Comparison of ENCODE assay signal across 1 cellular context in genomic region chr21:46427516-46427915, GRCh38.
TF ChIP-seq lines count a peak whose summit lies in the region.

No MANE protein-coding gene starts in this region.

TF ChIP-seq in WTC11, 78 proteins besides CTCF, POLR2A, EP300 and RAD21 (continued from another document):
- TF ChIP-seq ZSCAN18 (CRISPR knock-in tag; IDR thresholded peaks at IDR 0.05), result no peak
- TF ChIP-seq ZNF121 (CRISPR knock-in tag; IDR thresholded peaks at IDR 0.05), result no peak
